ENCODE assay signal across 9 cellular contexts in the genomic region with DNA sequence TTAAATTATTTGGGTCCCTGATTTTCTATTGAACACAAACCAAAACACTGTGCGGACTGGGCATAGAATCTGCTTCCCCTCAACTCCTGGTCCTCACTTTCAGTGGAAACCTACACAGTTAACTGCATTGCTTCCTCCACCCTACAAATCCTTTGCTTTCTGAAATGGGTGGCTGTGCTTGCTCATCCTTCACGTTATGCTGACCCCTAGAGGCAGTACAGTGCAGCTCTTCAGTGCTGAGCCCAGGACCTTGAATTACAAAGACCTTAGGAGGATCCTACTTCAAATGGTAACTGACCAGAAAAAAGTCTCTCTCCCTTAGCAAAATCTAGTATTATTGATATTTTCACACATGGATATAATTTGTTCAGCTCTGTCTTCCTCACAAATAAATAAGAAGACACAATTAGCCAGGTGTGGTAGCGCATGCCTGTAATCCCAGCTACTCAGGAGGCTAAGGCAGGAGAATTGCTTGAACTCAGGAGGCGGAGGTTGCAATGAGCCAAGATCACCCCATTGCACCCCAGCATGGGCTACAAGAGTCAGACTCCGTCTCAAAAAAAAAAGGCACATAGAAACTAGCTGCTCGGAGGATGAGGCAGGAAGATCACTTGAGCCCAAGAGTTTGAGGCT.
DNase-seq lines count a peak whose midpoint lies in the region; ATAC-seq and TF ChIP-seq lines count a peak whose summit lies in the region.
"Had no signal": no experiment of that assay in that cellular context is flagged by ENCODE, and none has a peak within 500 bp of the region (broad histone marks: within the 10 kb centered on the region; RNA-seq: fewer than 3 reads in every experiment).

No MANE protein-coding gene starts in this region.

- TF ChIP-seq CTCF in BJ (IDR thresholded peaks at IDR 0.05; ENCODE audit: insufficient read depth, low read depth, low read length) (peak; percentile 97), WI38 (IDR thresholded peaks at IDR 0.05; ENCODE audit: low read depth, low read length) (peak; percentile 51), osteoblast (IDR thresholded peaks at IDR 0.05; ENCODE audit: extremely low read depth, low read depth, low read length) (peak; percentile 85)

- no peaks in the 10 kb centered on the region for H4K20me1 ChIP-seq in osteoblast (ENCODE audit: insufficient read depth, low read length)

- no peaks in the 10 kb centered on the region for H3K9me3 ChIP-seq in osteoblast (ENCODE audit: low read depth, low read length)
- H3K9me3 ChIP-seq: neutrophil had no signal

- H3K27me3 ChIP-seq in BJ (ENCODE audit: control insufficient read depth, insufficient read depth, low read length) (no peaks in the 10 kb centered on the region), osteoblast (ENCODE audit: insufficient read depth, low read length) (no peaks in the 10 kb centered on the region)
- H3K27me3 ChIP-seq: neutrophil had no signal

- DNase-seq in BJ (ENCODE audit: low read depth) (no peak), NCI-H2196 (lab: John Stamatoyannopoulos, UW; ENCODE audit: unreplicated experiment) (peak; percentile 43), fibroblast of the conjunctiva (ENCODE audit: low read depth) (peak; percentile 64), osteoblast (ENCODE audit: insufficient read length, low spot score, missing footprints) (peak; percentile 88), NK-92 (lab: John Stamatoyannopoulos, UW; ENCODE audit: unreplicated experiment) (no peak)

- H3K4me1 ChIP-seq in osteoblast (ENCODE audit: insufficient read depth, low read length): no peaks in the 10 kb centered on the region

- CTCF ChIA-PET in BJ (lab: Yijun Ruan, JAX): interaction anchor here (0.6 to 9.2 kb wide), 22 partner anchors 9 to 628 kb away, joined by 3 to 94 read pairs (median 4); no protein-coding TSS in a partner anchor

- POLR2A ChIA-PET in BJ (lab: Charles Lee): interaction anchor here (0.5 kb wide), 1 partner anchor 9 kb away, joined by 24 read pairs; no protein-coding TSS in a partner anchor

- no peak overlapping the region for H3K27ac ChIP-seq in osteoblast (ENCODE audit: low read depth, low read length)
- H3K27ac ChIP-seq: neutrophil had no signal

- H3K36me3 ChIP-seq in BJ (ENCODE audit: control insufficient read depth, insufficient read depth, low read length) (no peaks in the 10 kb centered on the region; the same call in 1 of the 2 replicates), osteoblast (ENCODE audit: insufficient read depth, low read length) (no peaks in the 10 kb centered on the region)
- H3K36me3 ChIP-seq: neutrophil had no signal

- no peak overlapping the region for H3K4me3 ChIP-seq in BJ (ENCODE audit: low read depth, low read length)
- H3K4me3 ChIP-seq in WI38 (ENCODE audit: low read depth, low read length): no peak overlapping the region
- no peak overlapping the region for H3K4me3 ChIP-seq in osteoblast (ENCODE audit: insufficient read depth, low read length)

- no peak overlapping the region for H2AFZ ChIP-seq in osteoblast (ENCODE audit: low read length)

- no peaks in the 10 kb centered on the region for H3K79me2 ChIP-seq in osteoblast (ENCODE audit: insufficient read depth, low read length)

- peak; percentile 93 for ATAC-seq in GM18861 (IDR thresholded peaks at IDR 0.05; ENCODE audit: unreplicated experiment)
- peak; percentile 91 for ATAC-seq in HG03045 (IDR thresholded peaks at IDR 0.05; ENCODE audit: unreplicated experiment)

- H3K4me2 ChIP-seq in osteoblast (ENCODE audit: insufficient read depth, low read length): no peak overlapping the region

Comparison
In these comparisons a context has a peak if more than half of its experiments do, and no peak if none do; other contexts are left out.
1. DNase-seq: peak in NCI-H2196 (single experiment), fibroblast of the conjunctiva (single experiment) and osteoblast (single experiment); none in BJ (single experiment) and NK-92 (single experiment).
2. Peak in every context shown above with its lines, with median percentiles within 50 percentile points of each other: CTCF ChIP-seq.